1 cellular context compared by ENCODE assay signal in the genomic region with DNA sequence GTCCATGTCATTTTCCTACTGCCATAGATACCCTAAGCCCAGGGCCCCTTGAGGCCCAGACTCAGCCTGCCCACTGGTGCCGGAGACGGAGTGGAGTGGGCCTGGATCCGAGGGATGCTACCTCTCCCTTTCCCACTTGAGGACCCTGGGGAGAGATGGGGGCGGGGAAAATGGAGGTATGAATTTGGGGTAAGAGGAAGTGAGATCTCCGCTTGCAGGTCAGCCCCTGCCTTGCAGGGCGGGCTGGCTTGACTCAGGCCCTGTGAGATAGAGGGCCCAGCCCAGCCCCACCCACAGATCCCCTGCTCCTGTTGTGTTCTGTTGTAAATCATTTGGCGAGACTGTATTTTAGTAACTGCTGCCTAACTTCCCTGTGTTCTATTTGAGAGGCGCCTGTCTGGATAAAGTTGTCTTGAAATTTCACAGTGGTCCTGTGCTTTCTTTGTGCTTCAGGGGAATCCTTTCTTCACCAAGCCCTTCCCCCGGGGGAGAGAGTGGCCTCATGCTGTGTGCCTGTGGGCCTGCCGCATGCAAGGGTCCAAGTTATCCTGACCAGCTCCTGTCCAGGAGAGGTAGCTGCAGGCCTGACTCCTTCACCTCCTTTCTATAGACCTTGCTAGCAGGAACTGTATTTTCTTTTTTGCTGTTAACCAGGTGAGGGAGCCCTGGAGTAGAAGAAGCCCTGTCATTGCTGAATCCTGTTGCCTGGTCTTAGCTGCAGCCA.
TF ChIP-seq lines count a peak whose summit lies in the region.

No MANE protein-coding gene starts in this region.

TF ChIP-seq in GM23338, 12 proteins besides CTCF, POLR2A, EP300 and RAD21 (continued from another document):
- TF ChIP-seq, protein P1, sequence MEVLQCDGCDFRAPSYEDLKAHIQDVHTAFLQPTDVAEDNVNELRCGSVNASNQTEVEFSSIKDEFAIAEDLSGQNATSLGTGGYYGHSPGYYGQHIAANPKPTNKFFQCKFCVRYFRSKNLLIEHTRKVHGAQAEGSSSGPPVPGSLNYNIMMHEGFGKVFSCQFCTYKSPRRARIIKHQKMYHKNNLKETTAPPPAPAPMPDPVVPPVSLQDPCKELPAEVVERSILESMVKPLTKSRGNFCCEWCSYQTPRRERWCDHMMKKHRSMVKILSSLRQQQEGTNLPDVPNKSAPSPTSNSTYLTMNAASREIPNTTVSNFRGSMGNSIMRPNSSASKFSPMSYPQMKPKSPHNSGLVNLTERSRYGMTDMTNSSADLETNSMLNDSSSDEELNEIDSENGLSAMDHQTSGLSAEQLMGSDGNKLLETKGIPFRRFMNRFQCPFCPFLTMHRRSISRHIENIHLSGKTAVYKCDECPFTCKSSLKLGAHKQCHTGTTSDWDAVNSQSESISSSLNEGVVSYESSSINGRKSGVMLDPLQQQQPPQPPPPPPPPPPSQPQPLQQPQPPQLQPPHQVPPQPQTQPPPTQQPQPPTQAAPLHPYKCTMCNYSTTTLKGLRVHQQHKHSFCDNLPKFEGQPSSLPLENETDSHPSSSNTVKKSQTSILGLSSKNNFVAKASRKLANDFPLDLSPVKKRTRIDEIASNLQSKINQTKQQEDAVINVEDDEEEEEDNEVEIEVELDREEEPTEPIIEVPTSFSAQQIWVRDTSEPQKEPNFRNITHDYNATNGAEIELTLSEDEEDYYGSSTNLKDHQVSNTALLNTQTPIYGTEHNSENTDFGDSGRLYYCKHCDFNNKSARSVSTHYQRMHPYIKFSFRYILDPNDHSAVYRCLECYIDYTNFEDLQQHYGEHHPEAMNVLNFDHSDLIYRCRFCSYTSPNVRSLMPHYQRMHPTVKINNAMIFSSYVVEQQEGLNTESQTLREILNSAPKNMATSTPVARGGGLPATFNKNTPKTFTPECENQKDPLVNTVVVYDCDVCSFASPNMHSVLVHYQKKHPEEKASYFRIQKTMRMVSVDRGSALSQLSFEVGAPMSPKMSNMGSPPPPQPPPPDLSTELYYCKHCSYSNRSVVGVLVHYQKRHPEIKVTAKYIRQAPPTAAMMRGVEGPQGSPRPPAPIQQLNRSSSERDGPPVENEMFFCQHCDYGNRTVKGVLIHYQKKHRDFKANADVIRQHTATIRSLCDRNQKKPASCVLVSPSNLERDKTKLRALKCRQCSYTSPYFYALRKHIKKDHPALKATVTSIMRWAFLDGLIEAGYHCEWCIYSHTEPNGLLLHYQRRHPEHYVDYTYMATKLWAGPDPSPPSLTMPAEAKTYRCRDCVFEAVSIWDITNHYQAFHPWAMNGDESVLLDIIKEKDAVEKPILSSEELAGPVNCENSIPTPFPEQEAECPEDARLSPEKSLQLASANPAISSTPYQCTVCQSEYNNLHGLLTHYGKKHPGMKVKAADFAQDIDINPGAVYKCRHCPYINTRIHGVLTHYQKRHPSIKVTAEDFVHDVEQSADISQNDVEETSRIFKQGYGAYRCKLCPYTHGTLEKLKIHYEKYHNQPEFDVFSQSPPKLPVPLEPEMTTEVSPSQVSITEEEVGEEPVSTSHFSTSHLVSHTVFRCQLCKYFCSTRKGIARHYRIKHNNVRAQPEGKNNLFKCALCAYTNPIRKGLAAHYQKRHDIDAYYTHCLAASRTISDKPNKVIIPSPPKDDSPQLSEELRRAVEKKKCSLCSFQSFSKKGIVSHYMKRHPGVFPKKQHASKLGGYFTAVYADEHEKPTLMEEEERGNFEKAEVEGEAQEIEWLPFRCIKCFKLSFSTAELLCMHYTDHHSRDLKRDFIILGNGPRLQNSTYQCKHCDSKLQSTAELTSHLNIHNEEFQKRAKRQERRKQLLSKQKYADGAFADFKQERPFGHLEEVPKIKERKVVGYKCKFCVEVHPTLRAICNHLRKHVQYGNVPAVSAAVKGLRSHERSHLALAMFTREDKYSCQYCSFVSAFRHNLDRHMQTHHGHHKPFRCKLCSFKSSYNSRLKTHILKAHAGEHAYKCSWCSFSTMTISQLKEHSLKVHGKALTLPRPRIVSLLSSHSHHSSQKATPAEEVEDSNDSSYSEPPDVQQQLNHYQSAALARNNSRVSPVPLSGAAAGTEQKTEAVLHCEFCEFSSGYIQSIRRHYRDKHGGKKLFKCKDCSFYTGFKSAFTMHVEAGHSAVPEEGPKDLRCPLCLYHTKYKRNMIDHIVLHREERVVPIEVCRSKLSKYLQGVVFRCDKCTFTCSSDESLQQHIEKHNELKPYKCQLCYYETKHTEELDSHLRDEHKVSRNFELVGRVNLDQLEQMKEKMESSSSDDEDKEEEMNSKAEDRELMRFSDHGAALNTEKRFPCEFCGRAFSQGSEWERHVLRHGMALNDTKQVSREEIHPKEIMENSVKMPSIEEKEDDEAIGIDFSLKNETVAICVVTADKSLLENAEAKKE (CRISPR knock-in tag; IDR thresholded peaks at IDR 0.05): no peak
